In the genomic region with DNA sequence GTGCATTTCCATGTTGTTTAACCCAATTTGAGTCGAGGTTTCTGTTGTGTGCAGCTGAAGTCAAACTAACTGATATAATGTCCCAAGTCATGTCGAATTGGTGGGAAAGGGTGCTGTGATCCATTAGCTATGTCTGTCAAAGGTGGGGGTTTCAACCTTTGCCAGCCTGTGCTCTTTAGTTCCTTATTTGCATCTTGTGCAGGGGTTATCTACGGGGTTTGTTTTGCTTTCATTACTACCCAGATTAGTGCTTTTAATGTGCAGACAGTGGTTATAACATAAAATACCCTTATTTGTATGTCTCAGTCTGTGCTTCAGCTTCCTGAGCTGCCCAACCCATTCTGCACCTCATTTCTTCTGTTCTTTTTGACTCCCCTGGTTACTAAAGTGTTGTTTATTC, we compare ENCODE assay signal across 14 cellular contexts.
A peak's percentile ranks its signal among the peaks of the same experiment; 100 is the strongest.
DNase-seq lines count a peak whose midpoint lies in the region; ATAC-seq lines count a peak whose summit lies in the region.
"Had no signal": no experiment of that assay in that cellular context is flagged by ENCODE, and none has a peak within 500 bp of the region (broad histone marks: within the 10 kb centered on the region; RNA-seq: fewer than 3 reads in every experiment).

No MANE protein-coding gene starts in this region.

- H3K4me1 Mint-ChIP-seq in naive thymus-derived CD8-positive, alpha-beta T cell = peaks cover 8 to 34% (median 17%) of the 10 kb centered on the region in 4 donors
- H3K4me1 Mint-ChIP-seq in activated T-cell treated with anti-CD3 and anti-CD28 coated beads, Interleukin-2, amount 50 U/mL, for 24 hours (ENCODE audit: low read depth) = peaks cover 26% of the 10 kb centered on the region

- H3K9me3 Mint-ChIP-seq in naive thymus-derived CD8-positive, alpha-beta T cell = no peaks in the 10 kb centered on the region
- no peaks in the 10 kb centered on the region for H3K9me3 Mint-ChIP-seq in activated T-cell treated with anti-CD3 and anti-CD28 coated beads, Interleukin-2, amount 50 U/mL, for 24 hours
- H3K9me3 Mint-ChIP-seq: activated naive CD4-positive, alpha-beta T cell treated with anti-CD3 and anti-CD28 coated beads, Interleukin-2, amount 50 U/mL, for 24 hours had no signal

- peak; percentile 57 to 67 for ATAC-seq in activated CD4-positive, CD25-positive, alpha-beta regulatory T cell treated with anti-CD3 and anti-CD28 coated beads, Interleukin-2, amount 50 U/mL, for 24 hours
- peak; percentile 76 for ATAC-seq in GM21723 (IDR thresholded peaks at IDR 0.05; ENCODE audit: unreplicated experiment)
- peak; percentile 82 for ATAC-seq in HG03280 (IDR thresholded peaks at IDR 0.05; ENCODE audit: unreplicated experiment)
- ATAC-seq in naive thymus-derived CD8-positive, alpha-beta T cell = peak; percentile 23 to 52
- ATAC-seq: HepG2 had no signal

- DNase-seq in activated CD4-positive, CD25-positive, alpha-beta regulatory T cell treated with anti-CD3 and anti-CD28 coated beads, Interleukin-2, amount 50 U/mL, for 72 hours = no peak
- no peak for DNase-seq in naive thymus-derived CD8-positive, alpha-beta T cell
- no peak for DNase-seq in stimulated activated CD4-positive, alpha-beta T cell treated with anti-CD3 and anti-CD28 coated beads, Interleukin-4, amount 100 ng/mL, for 1 hour
- no peak for DNase-seq in activated T-cell treated with anti-CD3 and anti-CD28 coated beads, Interleukin-2, amount 50 U/mL, for 24 hours
- DNase-seq in LoVo (ENCODE audit: low spot score) = no peak
- DNase-seq: 8988T; NCI-H446 treated with DMSO at 0.1 percent for 48 hours; stimulated activated CD4-positive, alpha-beta T cell treated with anti-CD3 and anti-CD28 coated beads, Interleukin-4, amount 100 ng/mL, for 4 hours; upper lobe of left lung had no signal

- no peaks in the 10 kb centered on the region for H3K36me3 Mint-ChIP-seq in naive thymus-derived CD8-positive, alpha-beta T cell
- no peaks in the 10 kb centered on the region for H3K36me3 Mint-ChIP-seq in activated T-cell treated with anti-CD3 and anti-CD28 coated beads, Interleukin-2, amount 50 U/mL, for 24 hours (ENCODE audit: low read depth)
- H3K36me3 Mint-ChIP-seq: activated naive CD4-positive, alpha-beta T cell treated with anti-CD3 and anti-CD28 coated beads, Interleukin-2, amount 50 U/mL, for 24 hours had no signal

- peak overlapping the region in 4 of 10 donors; percentile 1 to 72 (median 34) for H3K27ac Mint-ChIP-seq in naive thymus-derived CD8-positive, alpha-beta T cell
- no peak overlapping the region for H3K27ac Mint-ChIP-seq in activated T-cell treated with anti-CD3 and anti-CD28 coated beads, Interleukin-2, amount 50 U/mL, for 24 hours
- H3K27ac Mint-ChIP-seq: activated naive CD4-positive, alpha-beta T cell treated with anti-CD3 and anti-CD28 coated beads, Interleukin-2, amount 50 U/mL, for 24 hours had no signal

- peak overlapping the region in 1 of 10 donors; percentile 30 for H3K4me3 Mint-ChIP-seq in naive thymus-derived CD8-positive, alpha-beta T cell
- no peak overlapping the region for H3K4me3 Mint-ChIP-seq in activated T-cell treated with anti-CD3 and anti-CD28 coated beads, Interleukin-2, amount 50 U/mL, for 24 hours
- H3K4me3 Mint-ChIP-seq: activated naive CD4-positive, alpha-beta T cell treated with anti-CD3 and anti-CD28 coated beads, Interleukin-2, amount 50 U/mL, for 24 hours had no signal

- H3K27me3 Mint-ChIP-seq in naive thymus-derived CD8-positive, alpha-beta T cell = no peaks in the 10 kb centered on the region
- no peaks in the 10 kb centered on the region for H3K27me3 Mint-ChIP-seq in activated T-cell treated with anti-CD3 and anti-CD28 coated beads, Interleukin-2, amount 50 U/mL, for 24 hours
- H3K27me3 Mint-ChIP-seq: activated naive CD4-positive, alpha-beta T cell treated with anti-CD3 and anti-CD28 coated beads, Interleukin-2, amount 50 U/mL, for 24 hours had no signal

- POLR2A ChIA-PET in naive thymus-derived CD8-positive, alpha-beta T cell (lab: Charles Lee) = interaction anchor here (0.6 kb wide), 1 partner anchor 273 kb away, joined by 3 read pairs; no protein-coding TSS in a partner anchor
